ENCODE assay signal across 8 cellular contexts in the genomic region with DNA sequence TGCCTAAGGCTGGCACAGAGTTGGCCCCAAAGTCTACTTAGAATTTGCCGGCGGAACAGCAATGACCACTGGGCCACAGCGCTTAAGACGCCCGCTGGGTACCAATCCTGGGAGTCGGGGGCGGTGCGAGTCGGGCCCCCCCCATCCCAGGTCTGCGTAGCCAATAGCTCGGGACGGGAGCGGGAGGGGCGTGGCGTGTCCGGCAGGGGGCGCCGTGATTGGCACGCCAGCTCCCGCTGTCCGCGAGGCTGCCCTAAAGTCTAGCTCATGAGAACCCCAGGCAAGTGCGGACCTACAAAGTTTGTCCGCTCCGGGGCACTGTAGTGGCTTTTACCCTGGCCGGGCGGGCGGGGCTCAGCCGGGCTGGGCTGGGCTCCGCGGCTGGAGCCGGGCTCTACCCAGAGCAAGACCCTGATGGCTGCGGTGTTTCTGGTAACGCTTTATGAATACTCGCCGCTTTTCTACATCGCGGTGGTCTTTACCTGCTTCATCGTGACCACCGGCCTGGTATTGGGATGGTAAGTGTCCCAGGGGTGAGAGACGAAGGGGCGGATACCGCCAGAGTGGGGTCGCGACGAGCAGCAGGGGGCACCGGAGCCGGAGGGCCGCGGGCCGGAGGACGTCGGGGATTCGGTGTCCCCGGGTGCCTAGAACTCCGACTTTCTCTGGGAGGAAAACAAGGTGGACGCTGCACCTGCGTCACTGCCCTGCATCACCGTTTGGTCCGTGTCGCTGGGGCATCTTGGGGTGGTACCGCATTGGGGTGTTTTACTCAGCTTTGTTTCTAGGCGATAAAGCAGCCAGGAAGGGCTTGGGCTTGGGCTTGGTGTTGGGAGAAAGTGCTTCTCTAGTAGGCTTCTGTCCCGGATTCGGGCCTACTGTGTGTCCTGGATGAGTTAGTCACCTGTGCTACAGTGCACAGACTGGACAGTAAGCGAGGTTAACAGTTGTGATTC.
DNase-seq lines count a peak whose midpoint lies in the region; ATAC-seq lines count a peak whose summit lies in the region.

Gene CGRRF1, plus strand, starts transcription at position 361 of the 956 bp plus-strand sequence. Its CDS starts 54 bp downstream, at position 415.

- H3K9ac ChIP-seq in BLaER1 treated with 17β-estradiol and CSF1 and Interleukin-3, amounts not matched to agents 10 nM and 100 nM: peak within 1 kb of the TSS; percentile 68 to 87 (median 84)

- peaks cover 11 to 27% (median 13%) of the 10 kb centered on the region in 10 experiments for H3K4me1 ChIP-seq in BLaER1 treated with 17β-estradiol and CSF1 and Interleukin-3, amounts not matched to agents 10 nM and 100 nM

- H4K20me1 ChIP-seq in BLaER1 treated with 17β-estradiol and CSF1 and Interleukin-3, amounts not matched to agents 10 nM and 100 nM: peaks cover 0 to 18% (median 0%) of the 10 kb centered on the region in 11 experiments; a peak in 5 of 22 replicates

- H3K4me2 ChIP-seq in BLaER1 treated with 17β-estradiol and CSF1 and Interleukin-3, amounts not matched to agents 10 nM and 100 nM: peak within 1 kb of the TSS; percentile 74 to 98 (median 92)

- ATAC-seq in HG03460 (IDR thresholded peaks at IDR 0.05; ENCODE audit: unreplicated experiment): peak; percentile 96

- DNase-seq in GM19240 (ENCODE audit: insufficient read length, low spot score): peak; percentile 88
- DNase-seq in NCI-H524 treated with DMSO at 0.1 percent for 48 hours (lab: John Stamatoyannopoulos, UW): peak; percentile 97
- peak; percentile 92 to 95 for DNase-seq in activated CD4-positive, alpha-beta T cell treated with anti-CD3 and anti-CD28 coated beads for 4 hours
- peak; percentile 89 to 96 for DNase-seq in stimulated activated CD4-positive, alpha-beta T cell treated with anti-CD3 and anti-CD28 coated beads, Interleukin-1b, Interleukin-23, amount 100 ng/mL, for 4 hours (ENCODE audit: low read depth in 2 of 2)

- H3K4me3 ChIP-seq in BLaER1 treated with 17β-estradiol and CSF1 and Interleukin-3, amounts not matched to agents 10 nM and 100 nM: peak within 1 kb of the TSS; percentile 79 to 99 (median 90)

- peaks cover 0 to 21% (median 5%) of the 10 kb centered on the region in 11 experiments; a peak in 14 of 22 replicates for H3K36me3 ChIP-seq in BLaER1 treated with 17β-estradiol and CSF1 and Interleukin-3, amounts not matched to agents 10 nM and 100 nM

- H3K27ac ChIP-seq in BLaER1 treated with 17β-estradiol and CSF1 and Interleukin-3, amounts not matched to agents 10 nM and 100 nM: peak within 1 kb of the TSS; percentile 49 to 79 (median 67); a peak in 21 of 22 replicates
- peak within 1 kb of the TSS; percentile 90 for H3K27ac ChIP-seq in cingulate gyrus (ENCODE audit: low read depth, low read length)
- peak within 1 kb of the TSS; percentile 84 for H3K27ac ChIP-seq in layer of hippocampus (ENCODE audit: low read depth, low read length)

- peaks cover 0 to 7% (median 5%) of the 10 kb centered on the region in 11 experiments; a peak in 17 of 22 replicates for H3K9me3 ChIP-seq in BLaER1 treated with 17β-estradiol and CSF1 and Interleukin-3, amounts not matched to agents 10 nM and 100 nM (replicated peaks in 1 of 11)

- no peaks in the 10 kb centered on the region for H3K27me3 ChIP-seq in BLaER1 treated with 17β-estradiol and CSF1 and Interleukin-3, amounts not matched to agents 10 nM and 100 nM
- H3K27me3 ChIP-seq in layer of hippocampus (ENCODE audit: control insufficient read depth, insufficient read depth, low read length): no peaks in the 10 kb centered on the region

Comparison
In these comparisons a context has a peak if more than half of its experiments do, and no peak if none do; other contexts are left out.
1. Peak in every context shown above with its lines: DNase-seq, ATAC-seq, H3K4me3 ChIP-seq and H3K27ac ChIP-seq.